In the genomic region with DNA sequence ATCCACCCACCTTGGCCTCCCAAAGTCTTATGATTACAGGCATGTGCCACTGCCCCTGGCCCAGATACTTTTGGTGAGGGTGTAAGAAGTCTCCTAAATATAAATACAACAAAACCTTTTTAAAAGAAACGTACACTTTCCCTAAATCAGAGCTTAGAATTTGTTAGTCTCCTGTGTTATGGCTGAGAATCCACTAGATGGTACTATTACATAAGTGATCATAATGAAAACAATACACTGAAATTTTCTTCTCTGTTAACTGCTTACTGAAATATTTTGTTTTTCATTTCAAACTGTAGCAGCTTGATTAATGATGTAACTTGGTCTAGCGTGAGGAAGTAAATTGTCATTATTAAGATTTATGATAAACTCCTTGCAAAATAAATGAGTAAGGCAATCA, we compare ENCODE assay signal across 8 cellular contexts.
DNase-seq lines count a peak whose midpoint lies in the region; ATAC-seq and TF ChIP-seq lines count a peak whose summit lies in the region.

No MANE protein-coding gene starts in this region.

- ATAC-seq in GM21529 (IDR thresholded peaks at IDR 0.05; ENCODE audit: unreplicated experiment): no peak

- no peak overlapping the region for H3K27ac Mint-ChIP-seq in endothelial cell (ENCODE audit: unreplicated experiment)

- no peaks in the 10 kb centered on the region for H3K9me3 Mint-ChIP-seq in endothelial cell (ENCODE audit: unreplicated experiment)

- no peaks in the 10 kb centered on the region for H3K36me3 Mint-ChIP-seq in endothelial cell (ENCODE audit: low read depth, unreplicated experiment)

- peaks cover 3% of the 10 kb centered on the region for H3K27me3 Mint-ChIP-seq in endothelial cell (ENCODE audit: unreplicated experiment)

- no peak for TF ChIP-seq POLR2A in NB4 (IDR thresholded peaks at IDR 0.05; ENCODE audit: extremely low read depth, insufficient read length)

- no peak overlapping the region for H3K4me3 Mint-ChIP-seq in endothelial cell (ENCODE audit: unreplicated experiment)

- TF ChIP-seq CTCF in NB4 (IDR thresholded peaks at IDR 0.05; ENCODE audit: low read depth, low read length) (peak; percentile 18), endothelial cell (IDR thresholded peaks at IDR 0.05; ENCODE audit: unreplicated experiment) (peak; percentile 25)

- H3K4me3 ChIP-seq in NB4 (ENCODE audit: low read depth, low read length): no peak overlapping the region

- DNase-seq in DMS153 treated with DMSO at 0.1 percent for 48 hours (lab: John Stamatoyannopoulos, UW; ENCODE audit: unreplicated experiment) (peak; percentile 16), DMS153 (lab: John Stamatoyannopoulos, UW) (no peak), NB4 (ENCODE audit: low read depth) (peak; percentile 23), endothelial cell (ENCODE audit: low spot score) (no peak), pons (ENCODE audit: low spot score) (peak; percentile 57), UCSD-AML1 (lab: John Stamatoyannopoulos, UW; ENCODE audit: unreplicated experiment) (no peak), NCI-H1417 treated with DMSO at 0.1 percent for 48 hours (lab: John Stamatoyannopoulos, UW) (no peak)

- H3K4me1 Mint-ChIP-seq in endothelial cell (ENCODE audit: unreplicated experiment): peaks cover 4% of the 10 kb centered on the region

Comparison
In these comparisons a context has a peak if more than half of its experiments do, and no peak if none do; other contexts are left out.
1. DNase-seq: peak in DMS153 treated with DMSO at 0.1 percent for 48 hours (single experiment), NB4 (single experiment) and pons (single experiment); none in DMS153 (single experiment), endothelial cell (single experiment), UCSD-AML1 (single experiment) and NCI-H1417 treated with DMSO at 0.1 percent for 48 hours (single experiment).